8 cellular contexts compared by ENCODE assay signal in genomic region chr7:26397786-26398435, GRCh38.
DNase-seq lines count a peak whose midpoint lies in the region; ATAC-seq and TF ChIP-seq lines count a peak whose summit lies in the region.

No MANE protein-coding gene starts in this region.

- TF ChIP-seq CTCF in esophagus muscularis mucosa (IDR thresholded peaks at IDR 0.05) (peak in 1 of 3 experiments; percentile 8), natural killer cell (IDR thresholded peaks at IDR 0.05) (no peak)

- no peaks in the 10 kb centered on the region for H3K9me3 ChIP-seq in esophagus muscularis mucosa

- H3K27me3 Mint-ChIP-seq in T-helper 1 cell treated with Interleukin-12 subunit alpha and Interleukin-12 subunit beta and Interleukin-4 antibody, amounts not matched to agents 30 μg/mL and 1 μg/mL, for 36 hours (ENCODE audit: low read depth) = peaks cover 67% of the 10 kb centered on the region
- peaks cover 26 to 36% of the 10 kb centered on the region in 2 donors for H3K27me3 Mint-ChIP-seq in natural killer cell (ENCODE audit: low read depth in 2 of 2)

- H3K36me3 Mint-ChIP-seq in T-helper 1 cell treated with Interleukin-12 subunit alpha and Interleukin-12 subunit beta and Interleukin-4 antibody, amounts not matched to agents 30 μg/mL and 1 μg/mL, for 36 hours (ENCODE audit: low read depth) = no peaks in the 10 kb centered on the region
- H3K36me3 Mint-ChIP-seq in natural killer cell = no peaks in the 10 kb centered on the region

- peaks cover 13 to 24% (median 21%) of the 10 kb centered on the region in 4 donors for H3K4me1 ChIP-seq in esophagus muscularis mucosa

- H3K27ac Mint-ChIP-seq in T-helper 1 cell treated with Interleukin-12 subunit alpha and Interleukin-12 subunit beta and Interleukin-4 antibody, amounts not matched to agents 30 μg/mL and 1 μg/mL, for 36 hours = no peak overlapping the region
- peak overlapping the region in 1 of 2 donors; percentile 63 for H3K27ac Mint-ChIP-seq in natural killer cell

- no peak for TF ChIP-seq POLR2A in esophagus muscularis mucosa (IDR thresholded peaks at IDR 0.05; ENCODE audit: low read depth)

- peak overlapping the region; percentile 69 to 83 (median 70) for H3K4me3 ChIP-seq in esophagus muscularis mucosa

- intact Hi-C loops in esophagus muscularis mucosa (cut with DNase I) (no loop called here), natural killer cell (cut with micrococcal nuclease) (no loop called here)

- no peaks in the 10 kb centered on the region for H3K9me3 Mint-ChIP-seq in T-helper 1 cell treated with Interleukin-12 subunit alpha and Interleukin-12 subunit beta and Interleukin-4 antibody, amounts not matched to agents 30 μg/mL and 1 μg/mL, for 36 hours
- no peaks in the 10 kb centered on the region for H3K9me3 Mint-ChIP-seq in natural killer cell

- DNase-seq in DMS79 (lab: John Stamatoyannopoulos, UW) (peak; percentile 64), esophagus muscularis mucosa (ENCODE audit: extremely low spot score) (no peak), natural killer cell (no peak), kidney glomerular epithelial cell (lab: John Stamatoyannopoulos, UW) (no peak)
- no peak for DNase-seq in effector CD8-positive, alpha-beta T cell (lab: John Stamatoyannopoulos, UW)

- 10% methylated on average over 24 of the region's 38 CpGs for WGBS in esophagus muscularis mucosa

- ATAC-seq in GM19351 (IDR thresholded peaks at IDR 0.05; ENCODE audit: unreplicated experiment) (peak; percentile 25), HG03457 (IDR thresholded peaks at IDR 0.05; ENCODE audit: unreplicated experiment) (peak; percentile 19), natural killer cell (peak; percentile 15 to 53 (median 41))

- no peaks in the 10 kb centered on the region for H3K27me3 ChIP-seq in esophagus muscularis mucosa

- H3K4me1 Mint-ChIP-seq in T-helper 1 cell treated with Interleukin-12 subunit alpha and Interleukin-12 subunit beta and Interleukin-4 antibody, amounts not matched to agents 30 μg/mL and 1 μg/mL, for 36 hours (ENCODE audit: low read depth) = peaks cover 10% of the 10 kb centered on the region
- peaks cover 18 to 19% of the 10 kb centered on the region in 2 donors for H3K4me1 Mint-ChIP-seq in natural killer cell

- TF ChIP-seq EP300 in esophagus muscularis mucosa (IDR thresholded peaks at IDR 0.05) = no peak

- H3K36me3 ChIP-seq in esophagus muscularis mucosa = no peaks in the 10 kb centered on the region

- peak overlapping the region; percentile 64 for H3K4me3 Mint-ChIP-seq in T-helper 1 cell treated with Interleukin-12 subunit alpha and Interleukin-12 subunit beta and Interleukin-4 antibody, amounts not matched to agents 30 μg/mL and 1 μg/mL, for 36 hours
- peak overlapping the region; percentile 87 for H3K4me3 Mint-ChIP-seq in natural killer cell

- peak overlapping the region; percentile 72 to 79 (median 74) for H3K27ac ChIP-seq in esophagus muscularis mucosa (replicated peaks in 1 of 4)
